Comparison of ENCODE assay signal across 1 cellular context in the genomic region with DNA sequence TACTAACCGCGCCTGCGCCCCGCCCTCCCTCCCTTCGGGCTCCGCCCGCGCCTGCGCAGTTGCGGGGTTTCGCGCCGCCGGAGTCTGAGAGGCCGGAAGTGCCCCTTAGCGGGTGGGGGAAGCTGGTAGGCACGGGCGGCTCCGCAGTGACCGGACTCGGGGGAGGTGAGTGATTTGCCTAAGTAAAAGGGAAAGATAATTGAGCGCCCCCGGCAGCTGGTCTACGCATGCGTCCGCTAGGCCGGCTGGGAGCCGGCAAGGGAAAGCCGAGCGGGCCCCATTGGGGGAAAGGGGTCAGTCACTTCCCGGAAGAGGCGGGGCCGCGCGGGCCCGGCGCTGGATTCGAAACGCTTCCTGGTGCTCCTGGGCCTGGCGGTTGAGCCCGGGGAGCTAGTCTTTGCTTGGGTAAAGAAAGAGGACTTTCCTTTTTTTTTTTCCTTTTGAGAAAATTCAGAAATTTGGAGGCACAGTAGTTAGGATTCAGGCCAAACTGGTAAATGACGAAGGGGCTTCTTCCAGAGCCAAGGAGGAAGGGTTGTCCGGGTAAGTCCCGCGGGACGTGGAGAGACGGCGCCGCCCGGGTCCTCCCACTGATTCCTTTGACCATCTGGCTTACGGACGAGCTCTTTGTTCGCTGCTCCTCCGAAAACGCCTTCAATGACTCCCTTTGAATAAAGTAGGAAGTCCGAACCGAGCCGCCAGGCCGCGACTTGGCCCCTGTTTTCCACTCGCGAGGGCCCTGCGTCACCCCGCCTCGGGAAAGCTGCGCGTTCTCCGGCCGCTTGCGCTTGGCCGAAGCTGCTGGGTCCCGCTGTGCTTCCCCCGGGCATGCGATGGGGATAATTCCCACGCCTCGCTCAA.
TF ChIP-seq lines count a peak whose summit lies in the region.

A gene with protein sequence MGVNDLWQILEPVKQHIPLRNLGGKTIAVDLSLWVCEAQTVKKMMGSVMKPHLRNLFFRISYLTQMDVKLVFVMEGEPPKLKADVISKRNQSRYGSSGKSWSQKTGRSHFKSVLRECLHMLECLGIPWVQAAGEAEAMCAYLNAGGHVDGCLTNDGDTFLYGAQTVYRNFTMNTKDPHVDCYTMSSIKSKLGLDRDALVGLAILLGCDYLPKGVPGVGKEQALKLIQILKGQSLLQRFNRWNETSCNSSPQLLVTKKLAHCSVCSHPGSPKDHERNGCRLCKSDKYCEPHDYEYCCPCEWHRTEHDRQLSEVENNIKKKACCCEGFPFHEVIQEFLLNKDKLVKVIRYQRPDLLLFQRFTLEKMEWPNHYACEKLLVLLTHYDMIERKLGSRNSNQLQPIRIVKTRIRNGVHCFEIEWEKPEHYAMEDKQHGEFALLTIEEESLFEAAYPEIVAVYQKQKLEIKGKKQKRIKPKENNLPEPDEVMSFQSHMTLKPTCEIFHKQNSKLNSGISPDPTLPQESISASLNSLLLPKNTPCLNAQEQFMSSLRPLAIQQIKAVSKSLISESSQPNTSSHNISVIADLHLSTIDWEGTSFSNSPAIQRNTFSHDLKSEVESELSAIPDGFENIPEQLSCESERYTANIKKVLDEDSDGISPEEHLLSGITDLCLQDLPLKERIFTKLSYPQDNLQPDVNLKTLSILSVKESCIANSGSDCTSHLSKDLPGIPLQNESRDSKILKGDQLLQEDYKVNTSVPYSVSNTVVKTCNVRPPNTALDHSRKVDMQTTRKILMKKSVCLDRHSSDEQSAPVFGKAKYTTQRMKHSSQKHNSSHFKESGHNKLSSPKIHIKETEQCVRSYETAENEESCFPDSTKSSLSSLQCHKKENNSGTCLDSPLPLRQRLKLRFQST (plus strand): TSS at position 336 of the 861 bp plus-strand sequence. CDS start 5,806 bp downstream, outside the sequence.
A gene with protein sequence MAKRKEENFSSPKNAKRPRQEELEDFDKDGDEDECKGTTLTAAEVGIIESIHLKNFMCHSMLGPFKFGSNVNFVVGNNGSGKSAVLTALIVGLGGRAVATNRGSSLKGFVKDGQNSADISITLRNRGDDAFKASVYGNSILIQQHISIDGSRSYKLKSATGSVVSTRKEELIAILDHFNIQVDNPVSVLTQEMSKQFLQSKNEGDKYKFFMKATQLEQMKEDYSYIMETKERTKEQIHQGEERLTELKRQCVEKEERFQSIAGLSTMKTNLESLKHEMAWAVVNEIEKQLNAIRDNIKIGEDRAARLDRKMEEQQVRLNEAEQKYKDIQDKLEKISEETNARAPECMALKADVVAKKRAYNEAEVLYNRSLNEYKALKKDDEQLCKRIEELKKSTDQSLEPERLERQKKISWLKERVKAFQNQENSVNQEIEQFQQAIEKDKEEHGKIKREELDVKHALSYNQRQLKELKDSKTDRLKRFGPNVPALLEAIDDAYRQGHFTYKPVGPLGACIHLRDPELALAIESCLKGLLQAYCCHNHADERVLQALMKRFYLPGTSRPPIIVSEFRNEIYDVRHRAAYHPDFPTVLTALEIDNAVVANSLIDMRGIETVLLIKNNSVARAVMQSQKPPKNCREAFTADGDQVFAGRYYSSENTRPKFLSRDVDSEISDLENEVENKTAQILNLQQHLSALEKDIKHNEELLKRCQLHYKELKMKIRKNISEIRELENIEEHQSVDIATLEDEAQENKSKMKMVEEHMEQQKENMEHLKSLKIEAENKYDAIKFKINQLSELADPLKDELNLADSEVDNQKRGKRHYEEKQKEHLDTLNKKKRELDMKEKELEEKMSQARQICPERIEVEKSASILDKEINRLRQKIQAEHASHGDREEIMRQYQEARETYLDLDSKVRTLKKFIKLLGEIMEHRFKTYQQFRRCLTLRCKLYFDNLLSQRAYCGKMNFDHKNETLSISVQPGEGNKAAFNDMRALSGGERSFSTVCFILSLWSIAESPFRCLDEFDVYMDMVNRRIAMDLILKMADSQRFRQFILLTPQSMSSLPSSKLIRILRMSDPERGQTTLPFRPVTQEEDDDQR (minus strand): TSS at position 8 of the 861 bp plus-strand sequence. CDS start 7,864 bp downstream, outside the sequence.

TF ChIP-seq in A549, 52 proteins besides CTCF, POLR2A, EP300 and RAD21 (continued from another document):
- TF ChIP-seq, protein P1, sequence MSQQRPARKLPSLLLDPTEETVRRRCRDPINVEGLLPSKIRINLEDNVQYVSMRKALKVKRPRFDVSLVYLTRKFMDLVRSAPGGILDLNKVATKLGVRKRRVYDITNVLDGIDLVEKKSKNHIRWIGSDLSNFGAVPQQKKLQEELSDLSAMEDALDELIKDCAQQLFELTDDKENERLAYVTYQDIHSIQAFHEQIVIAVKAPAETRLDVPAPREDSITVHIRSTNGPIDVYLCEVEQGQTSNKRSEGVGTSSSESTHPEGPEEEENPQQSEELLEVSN (IDR thresholded peaks at IDR 0.05; ENCODE audit: borderline replicate concordance, low read depth): no peak
- TF ChIP-seq BHLHE40 (IDR thresholded peaks at IDR 0.05; ENCODE audit: low read depth, low read length): no peak
- TF ChIP-seq GATA3 (IDR thresholded peaks at IDR 0.05; ENCODE audit: borderline replicate concordance): no peak
- no peak for TF ChIP-seq NFE2L2 (conservative IDR thresholded peaks at IDR 0.05; ENCODE audit: low read length)
- TF ChIP-seq, protein P2, sequence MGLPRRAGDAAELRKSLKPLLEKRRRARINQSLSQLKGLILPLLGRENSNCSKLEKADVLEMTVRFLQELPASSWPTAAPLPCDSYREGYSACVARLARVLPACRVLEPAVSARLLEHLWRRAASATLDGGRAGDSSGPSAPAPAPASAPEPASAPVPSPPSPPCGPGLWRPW (IDR thresholded peaks at IDR 0.05): no peak
- TF ChIP-seq POLR2AphosphoS2 (conservative IDR thresholded peaks at IDR 0.05; ENCODE audit: low read length): no peak
- TF ChIP-seq SMC3 (IDR thresholded peaks at IDR 0.05): no peak
- TF ChIP-seq RCOR1 (IDR thresholded peaks at IDR 0.05; ENCODE audit: low read depth, low read length): no peak
- TF ChIP-seq, protein P3, sequence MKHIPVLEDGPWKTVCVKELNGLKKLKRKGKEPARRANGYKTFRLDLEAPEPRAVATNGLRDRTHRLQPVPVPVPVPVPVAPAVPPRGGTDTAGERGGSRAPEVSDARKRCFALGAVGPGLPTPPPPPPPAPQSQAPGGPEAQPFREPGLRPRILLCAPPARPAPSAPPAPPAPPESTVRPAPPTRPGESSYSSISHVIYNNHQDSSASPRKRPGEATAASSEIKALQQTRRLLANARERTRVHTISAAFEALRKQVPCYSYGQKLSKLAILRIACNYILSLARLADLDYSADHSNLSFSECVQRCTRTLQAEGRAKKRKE (CRISPR knock-in tag; IDR thresholded peaks at IDR 0.05; ENCODE audit: low read depth): no peak
- TF ChIP-seq EHF (CRISPR knock-in tag; IDR thresholded peaks at IDR 0.05): no peak
- TF ChIP-seq, protein P4, sequence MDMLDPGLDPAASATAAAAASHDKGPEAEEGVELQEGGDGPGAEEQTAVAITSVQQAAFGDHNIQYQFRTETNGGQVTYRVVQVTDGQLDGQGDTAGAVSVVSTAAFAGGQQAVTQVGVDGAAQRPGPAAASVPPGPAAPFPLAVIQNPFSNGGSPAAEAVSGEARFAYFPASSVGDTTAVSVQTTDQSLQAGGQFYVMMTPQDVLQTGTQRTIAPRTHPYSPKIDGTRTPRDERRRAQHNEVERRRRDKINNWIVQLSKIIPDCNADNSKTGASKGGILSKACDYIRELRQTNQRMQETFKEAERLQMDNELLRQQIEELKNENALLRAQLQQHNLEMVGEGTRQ (IDR thresholded peaks at IDR 0.05): no peak
- no peak for TF ChIP-seq MAFK (IDR thresholded peaks at IDR 0.05; ENCODE audit: partially characterized antibody)
- TF ChIP-seq EHMT2 (IDR thresholded peaks at IDR 0.05; ENCODE audit: low read depth): no peak
- TF ChIP-seq ZNF302 (CRISPR knock-in tag; IDR thresholded peaks at IDR 0.05): no peak
- no peak for TF ChIP-seq CHD4 (IDR thresholded peaks at IDR 0.05; ENCODE audit: borderline replicate concordance)
- TF ChIP-seq FOSB (CRISPR knock-in tag; IDR thresholded peaks at IDR 0.05): no peak
- TF ChIP-seq, protein P5, sequence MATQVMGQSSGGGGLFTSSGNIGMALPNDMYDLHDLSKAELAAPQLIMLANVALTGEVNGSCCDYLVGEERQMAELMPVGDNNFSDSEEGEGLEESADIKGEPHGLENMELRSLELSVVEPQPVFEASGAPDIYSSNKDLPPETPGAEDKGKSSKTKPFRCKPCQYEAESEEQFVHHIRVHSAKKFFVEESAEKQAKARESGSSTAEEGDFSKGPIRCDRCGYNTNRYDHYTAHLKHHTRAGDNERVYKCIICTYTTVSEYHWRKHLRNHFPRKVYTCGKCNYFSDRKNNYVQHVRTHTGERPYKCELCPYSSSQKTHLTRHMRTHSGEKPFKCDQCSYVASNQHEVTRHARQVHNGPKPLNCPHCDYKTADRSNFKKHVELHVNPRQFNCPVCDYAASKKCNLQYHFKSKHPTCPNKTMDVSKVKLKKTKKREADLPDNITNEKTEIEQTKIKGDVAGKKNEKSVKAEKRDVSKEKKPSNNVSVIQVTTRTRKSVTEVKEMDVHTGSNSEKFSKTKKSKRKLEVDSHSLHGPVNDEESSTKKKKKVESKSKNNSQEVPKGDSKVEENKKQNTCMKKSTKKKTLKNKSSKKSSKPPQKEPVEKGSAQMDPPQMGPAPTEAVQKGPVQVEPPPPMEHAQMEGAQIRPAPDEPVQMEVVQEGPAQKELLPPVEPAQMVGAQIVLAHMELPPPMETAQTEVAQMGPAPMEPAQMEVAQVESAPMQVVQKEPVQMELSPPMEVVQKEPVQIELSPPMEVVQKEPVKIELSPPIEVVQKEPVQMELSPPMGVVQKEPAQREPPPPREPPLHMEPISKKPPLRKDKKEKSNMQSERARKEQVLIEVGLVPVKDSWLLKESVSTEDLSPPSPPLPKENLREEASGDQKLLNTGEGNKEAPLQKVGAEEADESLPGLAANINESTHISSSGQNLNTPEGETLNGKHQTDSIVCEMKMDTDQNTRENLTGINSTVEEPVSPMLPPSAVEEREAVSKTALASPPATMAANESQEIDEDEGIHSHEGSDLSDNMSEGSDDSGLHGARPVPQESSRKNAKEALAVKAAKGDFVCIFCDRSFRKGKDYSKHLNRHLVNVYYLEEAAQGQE (IDR thresholded peaks at IDR 0.05): no peak
- 0 out of 2 replicates have a peak, but pooled peaks have one; percentile 12 for TF ChIP-seq MYC (IDR thresholded peaks at IDR 0.05; ENCODE audit: borderline replicate concordance, low read length)
- TF ChIP-seq TFCP2L1 (CRISPR knock-in tag; IDR thresholded peaks at IDR 0.05): peak; percentile 63; the same call in 1 of the 2 replicates
- no peak for TF ChIP-seq JUNB (IDR thresholded peaks at IDR 0.05)
- no peak for TF ChIP-seq CEBPB (IDR thresholded peaks at IDR 0.05)
- TF ChIP-seq, protein P6, sequence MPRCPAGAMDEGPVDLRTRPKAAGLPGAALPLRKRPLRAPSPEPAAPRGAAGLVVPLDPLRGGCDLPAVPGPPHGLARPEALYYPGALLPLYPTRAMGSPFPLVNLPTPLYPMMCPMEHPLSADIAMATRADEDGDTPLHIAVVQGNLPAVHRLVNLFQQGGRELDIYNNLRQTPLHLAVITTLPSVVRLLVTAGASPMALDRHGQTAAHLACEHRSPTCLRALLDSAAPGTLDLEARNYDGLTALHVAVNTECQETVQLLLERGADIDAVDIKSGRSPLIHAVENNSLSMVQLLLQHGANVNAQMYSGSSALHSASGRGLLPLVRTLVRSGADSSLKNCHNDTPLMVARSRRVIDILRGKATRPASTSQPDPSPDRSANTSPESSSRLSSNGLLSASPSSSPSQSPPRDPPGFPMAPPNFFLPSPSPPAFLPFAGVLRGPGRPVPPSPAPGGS (IDR thresholded peaks at IDR 0.05): peak; percentile 4; the same call in 1 of the 3 replicates
- TF ChIP-seq HEYL (CRISPR knock-in tag; IDR thresholded peaks at IDR 0.05): no peak
- TF ChIP-seq CHD2 (IDR thresholded peaks at IDR 0.05; ENCODE audit: low read length, partially characterized antibody): peak; percentile 6
- no peak for TF ChIP-seq CBX8 (IDR thresholded peaks at IDR 0.05)
- no peak for TF ChIP-seq ZC3H11A (IDR thresholded peaks at IDR 0.05)
- peak; percentile 33; the same call in 1 of the 2 replicates for TF ChIP-seq HDAC2 (IDR thresholded peaks at IDR 0.05)
- TF ChIP-seq ZFP36 (IDR thresholded peaks at IDR 0.05; ENCODE audit: borderline replicate concordance, partially characterized antibody): no peak
- no peak for TF ChIP-seq SREBF2 (IDR thresholded peaks at IDR 0.05)
- TF ChIP-seq RARB (CRISPR knock-in tag; IDR thresholded peaks at IDR 0.05): no peak
- TF ChIP-seq RFX5 (IDR thresholded peaks at IDR 0.05): no peak
- TF ChIP-seq CBX2 (IDR thresholded peaks at IDR 0.05; ENCODE audit: borderline replicate concordance, low read depth): no peak
- TF ChIP-seq, protein P7, sequence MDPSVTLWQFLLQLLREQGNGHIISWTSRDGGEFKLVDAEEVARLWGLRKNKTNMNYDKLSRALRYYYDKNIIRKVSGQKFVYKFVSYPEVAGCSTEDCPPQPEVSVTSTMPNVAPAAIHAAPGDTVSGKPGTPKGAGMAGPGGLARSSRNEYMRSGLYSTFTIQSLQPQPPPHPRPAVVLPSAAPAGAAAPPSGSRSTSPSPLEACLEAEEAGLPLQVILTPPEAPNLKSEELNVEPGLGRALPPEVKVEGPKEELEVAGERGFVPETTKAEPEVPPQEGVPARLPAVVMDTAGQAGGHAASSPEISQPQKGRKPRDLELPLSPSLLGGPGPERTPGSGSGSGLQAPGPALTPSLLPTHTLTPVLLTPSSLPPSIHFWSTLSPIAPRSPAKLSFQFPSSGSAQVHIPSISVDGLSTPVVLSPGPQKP (IDR thresholded peaks at IDR 0.05; ENCODE audit: low read depth, low read length): no peak
- no peak for TF ChIP-seq ESRRA (IDR thresholded peaks at IDR 0.05; ENCODE audit: borderline replicate concordance, low read length)
- TF ChIP-seq KDM1A (IDR thresholded peaks at IDR 0.05; ENCODE audit: low read depth): no peak
- TF ChIP-seq ZSCAN20 (CRISPR knock-in tag; IDR thresholded peaks at IDR 0.05): no peak
- TF ChIP-seq, protein P8, sequence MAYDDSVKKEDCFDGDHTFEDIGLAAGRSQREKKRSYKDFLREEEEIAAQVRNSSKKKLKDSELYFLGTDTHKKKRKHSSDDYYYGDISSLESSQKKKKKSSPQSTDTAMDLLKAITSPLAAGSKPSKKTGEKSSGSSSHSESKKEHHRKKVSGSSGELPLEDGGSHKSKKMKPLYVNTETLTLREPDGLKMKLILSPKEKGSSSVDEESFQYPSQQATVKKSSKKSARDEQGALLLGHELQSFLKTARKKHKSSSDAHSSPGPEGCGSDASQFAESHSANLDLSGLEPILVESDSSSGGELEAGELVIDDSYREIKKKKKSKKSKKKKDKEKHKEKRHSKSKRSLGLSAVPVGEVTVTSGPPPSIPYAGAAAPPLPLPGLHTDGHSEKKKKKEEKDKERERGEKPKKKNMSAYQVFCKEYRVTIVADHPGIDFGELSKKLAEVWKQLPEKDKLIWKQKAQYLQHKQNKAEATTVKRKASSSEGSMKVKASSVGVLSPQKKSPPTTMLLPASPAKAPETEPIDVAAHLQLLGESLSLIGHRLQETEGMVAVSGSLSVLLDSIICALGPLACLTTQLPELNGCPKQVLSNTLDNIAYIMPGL (CRISPR knock-in tag; IDR thresholded peaks at IDR 0.05; ENCODE audit: borderline replicate concordance): no peak
- 0 out of 2 replicates have a peak, but pooled peaks have one; percentile 13 for TF ChIP-seq TP53 (CRISPR knock-in tag; IDR thresholded peaks at IDR 0.05)
- no peak for TF ChIP-seq FOXS1 (CRISPR knock-in tag; IDR thresholded peaks at IDR 0.05)
- no peak for TF ChIP-seq HOXB5 (CRISPR knock-in tag; IDR thresholded peaks at IDR 0.05)
- peak; percentile 44 to 46; a peak in 3 of 5 replicates for TF ChIP-seq JUN (IDR thresholded peaks at IDR 0.05)
- TF ChIP-seq, protein P9, sequence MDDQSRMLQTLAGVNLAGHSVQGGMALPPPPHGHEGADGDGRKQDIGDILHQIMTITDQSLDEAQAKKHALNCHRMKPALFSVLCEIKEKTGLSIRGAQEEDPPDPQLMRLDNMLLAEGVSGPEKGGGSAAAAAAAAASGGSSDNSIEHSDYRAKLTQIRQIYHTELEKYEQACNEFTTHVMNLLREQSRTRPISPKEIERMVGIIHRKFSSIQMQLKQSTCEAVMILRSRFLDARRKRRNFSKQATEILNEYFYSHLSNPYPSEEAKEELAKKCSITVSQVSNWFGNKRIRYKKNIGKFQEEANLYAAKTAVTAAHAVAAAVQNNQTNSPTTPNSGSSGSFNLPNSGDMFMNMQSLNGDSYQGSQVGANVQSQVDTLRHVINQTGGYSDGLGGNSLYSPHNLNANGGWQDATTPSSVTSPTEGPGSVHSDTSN (IDR thresholded peaks at IDR 0.05): 0 out of 2 replicates have a peak, but pooled peaks have one; percentile 23
